In the genomic region with DNA sequence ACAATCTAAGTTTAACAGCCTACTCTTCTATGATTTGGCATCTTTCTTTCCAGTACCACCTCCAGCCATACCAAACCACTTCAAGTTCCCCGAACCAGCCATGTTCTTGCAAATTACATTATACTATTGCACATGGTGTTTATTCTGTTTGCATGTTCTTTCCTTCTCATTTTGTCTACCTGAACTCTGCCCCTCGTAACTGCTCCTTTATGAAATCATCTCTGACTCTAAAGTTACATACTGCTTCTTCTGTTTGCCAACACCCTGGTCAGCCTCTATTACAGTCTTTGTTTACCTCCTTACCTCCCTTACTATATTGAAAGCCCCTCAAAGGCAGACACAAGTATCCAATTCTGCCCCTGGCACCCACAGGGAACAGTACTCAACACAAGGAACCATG, we compare ENCODE assay signal across 23 cellular contexts. TPM values are rescaled to one million over a fixed set of nuclear protein-coding genes. Genes with fewer than 3 reads are reported as not detected.
DNase-seq lines count a peak whose midpoint lies in the region; ATAC-seq and TF ChIP-seq lines count a peak whose summit lies in the region.
"Had no signal": no experiment of that assay in that cellular context is flagged by ENCODE, and none has a peak within 500 bp of the region (broad histone marks: within the 10 kb centered on the region; RNA-seq: fewer than 3 reads in every experiment).

No MANE protein-coding gene starts in this region.

- no peak overlapping the region for H2AK5ac ChIP-seq in trophoblast cell (ENCODE audit: low read length)

- no peak overlapping the region for H4K12ac ChIP-seq in trophoblast cell (ENCODE audit: low read depth, low read length)

- H3K36me3 ChIP-seq in hepatocyte (replicated peaks; ENCODE audit: insufficient read depth, low read depth) (no peaks in the 10 kb centered on the region), trophoblast cell (ENCODE audit: control insufficient read depth in 1 of 2, insufficient read depth in 2 of 2, low read length in 2 of 2) (no peaks in the 10 kb centered on the region)
- H3K36me3 ChIP-seq: breast epithelium, neural progenitor cell, uterus had no signal

- H2BK120ac ChIP-seq in trophoblast cell (ENCODE audit: insufficient read depth, low read length, poor library complexity) = no peak overlapping the region

- H3K9me3 Mint-ChIP-seq in natural killer cell = no peaks in the 10 kb centered on the region
- H3K9me3 Mint-ChIP-seq in natural killer cell treated with Interleukin-12 subunit alpha and Interleukin-12 subunit beta and Interleukin-15 and Interleukin-18, amount 100 ng/mL, for 72 hours = no peaks in the 10 kb centered on the region
- H3K9me3 Mint-ChIP-seq: activated naive CD8-positive, alpha-beta T cell treated with anti-CD3 and anti-CD28 coated beads, Interleukin-2, amount 10 ng/mL, durations not matched to agents 7 days and 5 days; dendritic cell treated with granulocyte-macrophage colony-stimulating factor and Interleukin-4, amounts not matched to agents 40 ng/mL and 50 ng/mL, for 4 days had no signal

- H3K27ac ChIP-seq in hepatocyte = peak overlapping the region; percentile 56
- no peak overlapping the region for H3K27ac ChIP-seq in trophoblast cell (ENCODE audit: low read depth, low read length)
- H3K27ac ChIP-seq: A549, breast epithelium, neural progenitor cell, uterus had no signal

- H3K27me3 ChIP-seq in hepatocyte (no peaks in the 10 kb centered on the region), trophoblast cell (ENCODE audit: insufficient read depth, low read length) (no peaks in the 10 kb centered on the region)
- H3K27me3 ChIP-seq: breast epithelium, heart right ventricle, neural progenitor cell, stomach, uterus had no signal

- H3K9ac ChIP-seq in trophoblast cell (ENCODE audit: low read length) = no peak overlapping the region
- H3K9ac ChIP-seq: neural progenitor cell had no signal

- H3K23ac ChIP-seq in trophoblast cell (ENCODE audit: low read length) = no peak overlapping the region

- ATAC-seq in natural killer cell (no peak), GM21381 (IDR thresholded peaks at IDR 0.05; ENCODE audit: unreplicated experiment) (no peak), HG03442 (IDR thresholded peaks at IDR 0.05; ENCODE audit: unreplicated experiment) (no peak)
- no peak for ATAC-seq in natural killer cell treated with Interleukin-12 subunit alpha and Interleukin-12 subunit beta and Interleukin-15 and Interleukin-18, amount 100 ng/mL, for 72 hours
- ATAC-seq: A549; activated CD4-positive, CD25-positive, alpha-beta regulatory T cell treated with anti-CD3 and anti-CD28 coated beads, Interleukin-2, amount 50 U/mL, for 24 hours; HepG2 had no signal

- no peak overlapping the region for H3K4me3 Mint-ChIP-seq in natural killer cell
- no peak overlapping the region for H3K4me3 Mint-ChIP-seq in natural killer cell treated with Interleukin-12 subunit alpha and Interleukin-12 subunit beta and Interleukin-15 and Interleukin-18, amount 100 ng/mL, for 72 hours
- H3K4me3 Mint-ChIP-seq: activated naive CD8-positive, alpha-beta T cell treated with anti-CD3 and anti-CD28 coated beads, Interleukin-2, amount 10 ng/mL, durations not matched to agents 7 days and 5 days; dendritic cell treated with granulocyte-macrophage colony-stimulating factor and Interleukin-4, amounts not matched to agents 40 ng/mL and 50 ng/mL, for 4 days; neural progenitor cell had no signal

- WGBS in hepatocyte (ENCODE audit: low lambda C conversion rate, missing lambda C conversion rate) = 76% methylated on average over 2 of the region's 2 CpGs
- no CpG with 5 or more reads among the region's 2 CpGs for WGBS in trophoblast cell (ENCODE audit: extremely low coverage, insufficient coverage, insufficient read length)

- H3K4me3 ChIP-seq in hepatocyte (no peak overlapping the region), trophoblast cell (ENCODE audit: low read depth, low read length) (no peak overlapping the region)
- H3K4me3 ChIP-seq: A549, breast epithelium, heart right ventricle, neural progenitor cell, smooth muscle cell, stomach, uterus had no signal

- peak overlapping the region; percentile 14 to 43 for H3K27ac Mint-ChIP-seq in natural killer cell
- H3K27ac Mint-ChIP-seq in natural killer cell treated with Interleukin-12 subunit alpha and Interleukin-12 subunit beta and Interleukin-15 and Interleukin-18, amount 100 ng/mL, for 72 hours = no peak overlapping the region
- H3K27ac Mint-ChIP-seq: activated T-helper 2 cell treated with anti-CD3 and anti-CD28 coated beads, Interferon-gamma antibody, Interleukin-2, Interleukin-4, amounts not matched to agents 10 μg/mL and 5 μg/mL and 100 μg/mL, durations not matched to agents 14 hours and 24 hours and 36 hours; dendritic cell treated with granulocyte-macrophage colony-stimulating factor and Interleukin-4, amounts not matched to agents 40 ng/mL and 50 ng/mL, for 4 days; neural progenitor cell had no signal

- no peak overlapping the region for H4K91ac ChIP-seq in trophoblast cell (ENCODE audit: low read depth, low read length)

- H2BK5ac ChIP-seq in trophoblast cell (ENCODE audit: low read depth, low read length, poor library complexity) = no peak overlapping the region

- H3K4ac ChIP-seq in trophoblast cell (ENCODE audit: low read depth, low read length) = peak overlapping the region; percentile 2

- H3K79me2 ChIP-seq in hepatocyte = peaks cover 100% of the 10 kb centered on the region
- peaks cover 5% of the 10 kb centered on the region for H3K79me2 ChIP-seq in trophoblast cell (ENCODE audit: control insufficient read depth, insufficient read depth, low read length, poor library complexity)

- no peak overlapping the region for H3K18ac ChIP-seq in trophoblast cell (ENCODE audit: low read length)

- H3K14ac ChIP-seq in trophoblast cell (ENCODE audit: low read length) = no peak overlapping the region

- H3K79me1 ChIP-seq in trophoblast cell (ENCODE audit: low read length) = no peaks in the 10 kb centered on the region

- H2AFZ ChIP-seq in hepatocyte (no peak overlapping the region), trophoblast cell (ENCODE audit: insufficient read depth, low read length, poor library complexity) (no peak overlapping the region)
- H2AFZ ChIP-seq: neural progenitor cell had no signal

- H3K9me2 ChIP-seq in hepatocyte (replicated peaks; ENCODE audit: insufficient read depth) = no peaks in the 10 kb centered on the region

- peak overlapping the region; percentile 26 for H3K4me2 ChIP-seq in hepatocyte
- no peak overlapping the region for H3K4me2 ChIP-seq in trophoblast cell (ENCODE audit: low read length)
- H3K4me2 ChIP-seq: A549, neural progenitor cell, smooth muscle cell had no signal

- H3K4me1 ChIP-seq in hepatocyte (ENCODE audit: insufficient read depth) = peaks cover 18% of the 10 kb centered on the region
- H3K4me1 ChIP-seq in trophoblast cell (ENCODE audit: control insufficient read depth in 1 of 2, insufficient read depth in 2 of 2, low read length in 2 of 2) = no peaks in the 10 kb centered on the region
- H3K4me1 ChIP-seq: breast epithelium had no signal

- DNase-seq in natural killer cell (no peak), hepatocyte (ENCODE audit: low spot score) (no peak), trophoblast cell (no peak), DMS 273 treated with DMSO at 0.1 percent for 48 hours (lab: John Stamatoyannopoulos, UW) (no peak), GM19240 (ENCODE audit: insufficient read length, low spot score) (no peak)
- DNase-seq in natural killer cell treated with Interleukin-12 subunit alpha and Interleukin-12 subunit beta and Interleukin-15 and Interleukin-18, amount 100 ng/mL, for 72 hours (ENCODE audit: low spot score) = no peak
- DNase-seq: activated naive CD8-positive, alpha-beta T cell treated with anti-CD3 and anti-CD28 coated beads, Interleukin-2, amount 10 ng/mL, durations not matched to agents 7 days and 5 days; heart right ventricle; NCI-H510A treated with DMSO at 0.1 percent for 48 hours; stimulated activated CD4-positive, alpha-beta T cell treated with anti-CD3 and anti-CD28 coated beads, Interleukin-2, amount 100 ng/mL, for 48 hours; stomach; T-helper 9 cell; uterus had no signal

- intact Hi-C loops in natural killer cell (cut with micrococcal nuclease) = no loop called here

- peaks cover 52 to 66% of the 10 kb centered on the region in 2 donors for H3K4me1 Mint-ChIP-seq in natural killer cell
- peaks cover 44 to 47% of the 10 kb centered on the region in 2 donors for H3K4me1 Mint-ChIP-seq in natural killer cell treated with Interleukin-12 subunit alpha and Interleukin-12 subunit beta and Interleukin-15 and Interleukin-18, amount 100 ng/mL, for 72 hours (ENCODE audit: low read depth in 2 of 2)

- no peaks in the 10 kb centered on the region for H3K36me3 Mint-ChIP-seq in natural killer cell
- H3K36me3 Mint-ChIP-seq in natural killer cell treated with Interleukin-12 subunit alpha and Interleukin-12 subunit beta and Interleukin-15 and Interleukin-18, amount 100 ng/mL, for 72 hours = no peaks in the 10 kb centered on the region

- no peak overlapping the region for H4K8ac ChIP-seq in trophoblast cell (ENCODE audit: low read depth, low read length)

- TF ChIP-seq CTCF in natural killer cell (IDR thresholded peaks at IDR 0.05) (no peak), hepatocyte (IDR thresholded peaks at IDR 0.05; ENCODE audit: poor library complexity) (no peak)

- H3K9me3 ChIP-seq in hepatocyte (ENCODE audit: low read depth) = no peaks in the 10 kb centered on the region
- H3K9me3 ChIP-seq in trophoblast cell (ENCODE audit: insufficient read depth, low read depth, low read length) = no peaks in the 10 kb centered on the region
- H3K9me3 ChIP-seq: A549, breast epithelium, stomach, uterus had no signal

- H2BK12ac ChIP-seq in trophoblast cell (ENCODE audit: low read length) = no peak overlapping the region

- H3K27me3 Mint-ChIP-seq in natural killer cell (ENCODE audit: low read depth in 2 of 2) = no peaks in the 10 kb centered on the region
- no peaks in the 10 kb centered on the region for H3K27me3 Mint-ChIP-seq in natural killer cell treated with Interleukin-12 subunit alpha and Interleukin-12 subunit beta and Interleukin-15 and Interleukin-18, amount 100 ng/mL, for 72 hours
- H3K27me3 Mint-ChIP-seq: activated naive CD8-positive, alpha-beta T cell treated with anti-CD3 and anti-CD28 coated beads, Interleukin-2, amount 10 ng/mL, durations not matched to agents 7 days and 5 days; dendritic cell treated with granulocyte-macrophage colony-stimulating factor and Interleukin-4, amounts not matched to agents 40 ng/mL and 50 ng/mL, for 4 days had no signal

- H4K20me1 ChIP-seq in hepatocyte (ENCODE audit: insufficient read depth, poor library complexity, severe bottlenecking) = peaks cover 75% of the 10 kb centered on the region

RNA-seq across cellular contexts. Expression of a gene that starts 6.0 kb away (rescaled TPM):
- total RNA-seq in natural killer cell = 10 to 100 TPM; 31.1 to 37.4 (median 34.8) TPM
- total RNA-seq in natural killer cell treated with Interleukin-12 subunit alpha and Interleukin-12 subunit beta and Interleukin-15 and Interleukin-18, amount 100 ng/mL, for 72 hours = 10 to 100 TPM; 47.5 to 50.5 TPM
- total RNA-seq in hepatocyte = 35.2 and 36.2 TPM in 2 replicates
- polyA plus RNA-seq in hepatocyte = 24.7 and 27.1 TPM in 2 replicates
- polyA plus RNA-seq in trophoblast cell (2013) = 28.3 and 28.4 TPM in 2 replicates

RNA-seq across cellular contexts. Expression of a gene that starts 16.8 kb away (rescaled TPM):
- total RNA-seq in natural killer cell (10 to 100 TPM; 10.6 to 13.1 (median 11.8) TPM), hepatocyte (18.2 and 20.4 TPM in 2 replicates)
- total RNA-seq in natural killer cell treated with Interleukin-12 subunit alpha and Interleukin-12 subunit beta and Interleukin-15 and Interleukin-18, amount 100 ng/mL, for 72 hours = 10 to 100 TPM; 24.1 to 36.7 TPM
- 30.1 and 33.1 TPM in 2 replicates for polyA plus RNA-seq in hepatocyte
- polyA plus RNA-seq in trophoblast cell (2013) = 13.4 and 14.1 TPM in 2 replicates

RNA-seq across cellular contexts. Expression of a gene that starts 40.2 kb away (rescaled TPM):
- total RNA-seq in natural killer cell (10 to 100 TPM in 2 of 3 donors, 1 to 10 TPM in 1; 8.5 to 13.0 (median 10.7) TPM), hepatocyte (6.3 and 10.5 TPM in 2 replicates)
- total RNA-seq in natural killer cell treated with Interleukin-12 subunit alpha and Interleukin-12 subunit beta and Interleukin-15 and Interleukin-18, amount 100 ng/mL, for 72 hours = 10 to 100 TPM in 1 of 2 donors, 1 to 10 TPM in 1; 5.4 to 13.0 TPM
- 0.97 and 3.1 TPM in 2 replicates for polyA plus RNA-seq in hepatocyte
- 4.8 and 5.5 TPM in 2 replicates for polyA plus RNA-seq in trophoblast cell (2013)

RNA-seq across cellular contexts. Expression of a gene that starts 57.6 kb away (rescaled TPM):
- total RNA-seq in natural killer cell = 100 to 1,000 TPM; 222 to 281 (median 275) TPM
- 100 to 1,000 TPM; 319 to 344 TPM for total RNA-seq in natural killer cell treated with Interleukin-12 subunit alpha and Interleukin-12 subunit beta and Interleukin-15 and Interleukin-18, amount 100 ng/mL, for 72 hours
- total RNA-seq in hepatocyte = 239 and 246 TPM in 2 replicates
- 829 and 881 TPM in 2 replicates for polyA plus RNA-seq in hepatocyte
- polyA plus RNA-seq in trophoblast cell (2013) = 701 and 742 TPM in 2 replicates

Comparison
In these comparisons a context has a peak if more than half of its experiments do, and no peak if none do; other contexts are left out.
1. H3K27ac Mint-ChIP-seq: peak in natural killer cell (2 of 2); none in natural killer cell treated with Interleukin-12 subunit alpha and Interleukin-12 subunit beta and Interleukin-15 and Interleukin-18, amount 100 ng/mL, for 72 hours (0 of 2).